24 cellular contexts compared by ENCODE assay signal in the genomic region with DNA sequence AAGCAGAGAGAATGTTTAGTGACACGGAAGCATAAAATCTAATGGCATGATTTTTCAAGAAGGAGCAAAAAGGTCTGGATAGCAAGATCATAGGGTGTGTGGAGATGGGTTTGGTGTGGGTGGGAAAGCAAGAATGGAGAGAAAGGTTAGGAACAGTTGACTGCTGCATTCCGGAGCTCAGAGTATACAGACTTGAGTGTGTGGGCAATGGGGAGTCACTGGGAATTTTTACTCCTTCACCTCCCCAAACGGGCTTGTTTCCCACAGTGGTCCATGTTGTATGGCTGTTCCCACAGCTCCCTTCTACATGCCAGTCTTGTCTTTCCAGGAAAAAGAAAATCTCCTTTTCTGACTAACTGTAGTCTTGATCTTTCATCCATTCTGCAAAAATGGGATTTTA.
DNase-seq lines count a peak whose midpoint lies in the region; ATAC-seq and TF ChIP-seq lines count a peak whose summit lies in the region.
"Had no signal": no experiment of that assay in that cellular context is flagged by ENCODE, and none has a peak within 500 bp of the region (broad histone marks: within the 10 kb centered on the region; RNA-seq: fewer than 3 reads in every experiment).

No MANE protein-coding gene starts in this region.

- no peak for ATAC-seq in activated naive CD4-positive, alpha-beta T cell treated with anti-CD3 and anti-CD28 coated beads, Interleukin-2, amount 50 U/mL, for 72 hours
- ATAC-seq: stimulated activated memory B cell treated with anti-CD40 and anti-IgM and Interleukin-4, amounts not matched to agents 10 μg/mL and 1 μg/mL and 100 μg/mL, for 72 hours had no signal

- H3K4me3 ChIP-seq in adrenal gland = no peak overlapping the region
- no peak overlapping the region for H3K4me3 ChIP-seq in colonic mucosa
- H3K4me3 ChIP-seq: BLaER1, Peyer's patch, SJCRH30, thoracic aorta had no signal

- H3K36me3 Mint-ChIP-seq in activated naive CD4-positive, alpha-beta T cell treated with anti-CD3 and anti-CD28 coated beads, Interleukin-2, amount 50 U/mL, for 24 hours = peaks cover 25% of the 10 kb centered on the region
- H3K36me3 Mint-ChIP-seq in activated naive CD4-positive, alpha-beta T cell treated with anti-CD3 and anti-CD28 coated beads, Interleukin-2, amount 50 U/mL, for 72 hours = peaks cover 9 to 62% of the 10 kb centered on the region in 2 donors
- H3K36me3 Mint-ChIP-seq in HFFc6 (ENCODE audit: low read depth) (peaks cover 47% of the 10 kb centered on the region), osteocyte (ENCODE audit: unreplicated experiment) (peaks cover 3% of the 10 kb centered on the region)
- H3K36me3 Mint-ChIP-seq: stimulated activated memory B cell treated with anti-CD40 and anti-IgM and Interleukin-4, amounts not matched to agents 10 μg/mL and 1 μg/mL and 100 μg/mL, for 72 hours had no signal

- 74 to 82% (median 77%) methylated on average over 3 of the region's 3 CpGs for WGBS in adrenal gland, 4 donors

- H3K27ac ChIP-seq in adrenal gland = peak overlapping the region in 3 of 5 donors; percentile 55 to 92 (median 66)
- no peak overlapping the region for H3K27ac ChIP-seq in colonic mucosa
- H3K27ac ChIP-seq: BLaER1, Peyer's patch, SJCRH30, thoracic aorta had no signal

- TF ChIP-seq POLR2A in adrenal gland (IDR thresholded peaks at IDR 0.05) = no peak

- no peak overlapping the region for H3K9ac ChIP-seq in colonic mucosa (ENCODE audit: low read depth in 2 of 2, low read length in 2 of 2)
- H3K9ac ChIP-seq: BLaER1 had no signal

- H3K4me1 ChIP-seq in adrenal gland (replicated peaks in 1 of 2) (peaks cover 20 to 41% of the 10 kb centered on the region in 2 donors), colonic mucosa (peaks cover 4% of the 10 kb centered on the region)

- H3K4me3 Mint-ChIP-seq in activated naive CD4-positive, alpha-beta T cell treated with anti-CD3 and anti-CD28 coated beads, Interleukin-2, amount 50 U/mL, for 24 hours = no peak overlapping the region
- no peak overlapping the region for H3K4me3 Mint-ChIP-seq in HFFc6
- no peak overlapping the region for H3K4me3 Mint-ChIP-seq in osteocyte (ENCODE audit: unreplicated experiment)
- H3K4me3 Mint-ChIP-seq: H9; stimulated activated memory B cell treated with anti-CD40 and anti-IgM and Interleukin-4, amounts not matched to agents 10 μg/mL and 1 μg/mL and 100 μg/mL, for 72 hours had no signal

- in situ Hi-C loops in ACHN (cut with HindIII; ENCODE audit: low pct_ligation_motif_present, low pct_unique_long_range_greater_than_20kb, low sequenced_read_pairs) (no loop called here), G401 (cut with HindIII; ENCODE audit: low sequenced_read_pairs) (no loop called here)

- H3K27me3 Mint-ChIP-seq in activated naive CD4-positive, alpha-beta T cell treated with anti-CD3 and anti-CD28 coated beads, Interleukin-2, amount 50 U/mL, for 24 hours = no peaks in the 10 kb centered on the region
- H3K27me3 Mint-ChIP-seq in HFFc6 (ENCODE audit: insufficient read depth) = peaks cover 5% of the 10 kb centered on the region
- H3K27me3 Mint-ChIP-seq in osteocyte (ENCODE audit: unreplicated experiment) = no peaks in the 10 kb centered on the region
- H3K27me3 Mint-ChIP-seq: stimulated activated memory B cell treated with anti-CD40 and anti-IgM and Interleukin-4, amounts not matched to agents 10 μg/mL and 1 μg/mL and 100 μg/mL, for 72 hours had no signal

- H3K36me3 ChIP-seq in adrenal gland (replicated peaks in 1 of 2) (no peaks in the 10 kb centered on the region), colonic mucosa (no peaks in the 10 kb centered on the region)
- H3K36me3 ChIP-seq: Peyer's patch, thoracic aorta had no signal

- H3K9me3 ChIP-seq in adrenal gland (replicated peaks in 1 of 3) = no peaks in the 10 kb centered on the region
- H3K9me3 ChIP-seq in colonic mucosa = no peaks in the 10 kb centered on the region
- H3K9me3 ChIP-seq: BLaER1, Peyer's patch, thoracic aorta had no signal

- no peak for TF ChIP-seq CTCF in HFFc6 (IDR thresholded peaks at IDR 0.05)
- no peak for TF ChIP-seq CTCF in adrenal gland (IDR thresholded peaks at IDR 0.05)
- TF ChIP-seq CTCF in osteocyte (IDR thresholded peaks at IDR 0.05) = no peak
- TF ChIP-seq CTCF in colonic mucosa (IDR thresholded peaks at IDR 0.05) = no peak

- intact Hi-C loops in adrenal gland (cut with DNase I) (no loop called here), colonic mucosa (cut with DNase I) (no loop called here)

- no peak for DNase-seq in activated naive CD4-positive, alpha-beta T cell treated with anti-CD3 and anti-CD28 coated beads, Interleukin-2, amount 50 U/mL, for 72 hours (ENCODE audit: low spot score in 2 of 2)
- no peak for DNase-seq in HFFc6
- DNase-seq in adrenal gland = no peak
- no peak for DNase-seq in osteocyte (ENCODE audit: extremely low spot score, unreplicated experiment)
- no peak for DNase-seq in ACHN
- no peak for DNase-seq in colonic mucosa
- DNase-seq in G401 (ENCODE audit: low spot score) = no peak
- DNase-seq: activated CD4-positive, alpha-beta T cell treated with anti-CD3 and anti-CD28 coated beads, Interleukin-2, amount 50 U/mL, for 1 hour; activated CD8-positive, alpha-beta memory T cell treated with anti-CD3 and anti-CD28 coated beads, Interleukin-2, amount 50 U/mL, for 48 hours; activated gamma-delta T cell treated with Interleukin-2 at 50 U/mL for 16 hours; amygdala; DMS79 treated with DMSO at 0.1 percent for 48 hours; H9; Kasumi-1; MV-4-11; NCI-H2171; NCI-H524; Peyer's patch; SJCRH30; stimulated activated CD4-positive, alpha-beta T cell treated with anti-CD3 and anti-CD28 coated beads, Interleukin-4, amount 100 ng/mL, for 1 hour had no signal

- peak overlapping the region; percentile 81 for H3K27ac Mint-ChIP-seq in activated naive CD4-positive, alpha-beta T cell treated with anti-CD3 and anti-CD28 coated beads, Interleukin-2, amount 50 U/mL, for 24 hours
- no peak overlapping the region for H3K27ac Mint-ChIP-seq in activated naive CD4-positive, alpha-beta T cell treated with anti-CD3 and anti-CD28 coated beads, Interleukin-2, amount 50 U/mL, for 72 hours
- H3K27ac Mint-ChIP-seq in HFFc6 = peak overlapping the region; percentile 55
- H3K27ac Mint-ChIP-seq in osteocyte (ENCODE audit: unreplicated experiment) = peak overlapping the region; percentile 99
- H3K27ac Mint-ChIP-seq: stimulated activated memory B cell treated with anti-CD40 and anti-IgM and Interleukin-4, amounts not matched to agents 10 μg/mL and 1 μg/mL and 100 μg/mL, for 72 hours had no signal

- H3K27me3 ChIP-seq in adrenal gland (no peaks in the 10 kb centered on the region), colonic mucosa (no peaks in the 10 kb centered on the region)
- H3K27me3 ChIP-seq: BLaER1, Peyer's patch, SJCRH30 had no signal

- H3K4me1 Mint-ChIP-seq in activated naive CD4-positive, alpha-beta T cell treated with anti-CD3 and anti-CD28 coated beads, Interleukin-2, amount 50 U/mL, for 24 hours = peaks cover 42% of the 10 kb centered on the region
- H3K4me1 Mint-ChIP-seq in HFFc6 (ENCODE audit: low read depth) (peaks cover 73% of the 10 kb centered on the region), osteocyte (ENCODE audit: unreplicated experiment) (peaks cover 52% of the 10 kb centered on the region)

- no peaks in the 10 kb centered on the region for H3K9me3 Mint-ChIP-seq in activated naive CD4-positive, alpha-beta T cell treated with anti-CD3 and anti-CD28 coated beads, Interleukin-2, amount 50 U/mL, for 24 hours
- H3K9me3 Mint-ChIP-seq in activated naive CD4-positive, alpha-beta T cell treated with anti-CD3 and anti-CD28 coated beads, Interleukin-2, amount 50 U/mL, for 72 hours = no peaks in the 10 kb centered on the region
- no peaks in the 10 kb centered on the region for H3K9me3 Mint-ChIP-seq in HFFc6
- no peaks in the 10 kb centered on the region for H3K9me3 Mint-ChIP-seq in osteocyte (ENCODE audit: unreplicated experiment)
- H3K9me3 Mint-ChIP-seq: H9; stimulated activated memory B cell treated with anti-CD40 and anti-IgM and Interleukin-4, amounts not matched to agents 10 μg/mL and 1 μg/mL and 100 μg/mL, for 72 hours had no signal

Comparison
In these comparisons a context has a peak if more than half of its experiments do, and no peak if none do; other contexts are left out.
1. H3K27ac Mint-ChIP-seq: peak in activated naive CD4-positive, alpha-beta T cell treated with anti-CD3 and anti-CD28 coated beads, Interleukin-2, amount 50 U/mL, for 24 hours (single experiment), HFFc6 (single experiment) and osteocyte (single experiment); none in activated naive CD4-positive, alpha-beta T cell treated with anti-CD3 and anti-CD28 coated beads, Interleukin-2, amount 50 U/mL, for 72 hours (0 of 2).